In genomic region chr19:18322759-18323460, GRCh38 we compare ENCODE assay signal across 1 cellular context.
A peak's percentile ranks its signal among the peaks of the same experiment; 100 is the strongest.
TF ChIP-seq lines count a peak whose summit lies in the region.

LSM4 (minus strand) TSS chr19:18323076; CDS start chr19:18323020, 56 bp downstream.

TF ChIP-seq in HEK293, 187 proteins besides CTCF, POLR2A, EP300 and RAD21 (continued from another document):
- TF ChIP-seq ZNF664 (tag by site-specific recombination; IDR thresholded peaks at IDR 0.05): no peak
- no peak for TF ChIP-seq ZNF311 (tag by site-specific recombination; IDR thresholded peaks at IDR 0.05; ENCODE audit: borderline replicate concordance)
- TF ChIP-seq IKZF3 (tag by site-specific recombination; IDR thresholded peaks at IDR 0.05): no peak
- TF ChIP-seq PRDM6 (tag by site-specific recombination; IDR thresholded peaks at IDR 0.05): no peak
- no peak for TF ChIP-seq ZNF530 (tag by site-specific recombination; IDR thresholded peaks at IDR 0.05; ENCODE audit: low read depth)
- no peak for TF ChIP-seq ZSCAN4 (tag by site-specific recombination; IDR thresholded peaks at IDR 0.05)
- no peak for TF ChIP-seq ZNF354C (tag by site-specific recombination; IDR thresholded peaks at IDR 0.05; ENCODE audit: borderline replicate concordance, low read depth)
- TF ChIP-seq TRIM28 (IDR thresholded peaks at IDR 0.05; ENCODE audit: borderline replicate concordance, low read length): no peak
- TF ChIP-seq ZNF555 (tag by site-specific recombination; conservative IDR thresholded peaks at IDR 0.05): no peak
- TF ChIP-seq ZFP41 (tag by site-specific recombination; IDR thresholded peaks at IDR 0.05; ENCODE audit: borderline replicate concordance): no peak
- TF ChIP-seq ZNF610 (tag by site-specific recombination; IDR thresholded peaks at IDR 0.05; ENCODE audit: borderline replicate concordance): 0 out of 2 replicates have a peak, but pooled peaks have one; percentile 44
- no peak for TF ChIP-seq ZNF623 (tag by site-specific recombination; IDR thresholded peaks at IDR 0.05)
- TF ChIP-seq ZNF202 (tag by site-specific recombination; IDR thresholded peaks at IDR 0.05; ENCODE audit: borderline replicate concordance): no peak
- no peak for TF ChIP-seq ZNF701 (tag by site-specific recombination; IDR thresholded peaks at IDR 0.05)
- TF ChIP-seq EGR2 (tag by site-specific recombination; IDR thresholded peaks at IDR 0.05; ENCODE audit: low read depth): no peak
- TF ChIP-seq ZNF660 (tag by site-specific recombination; IDR thresholded peaks at IDR 0.05): no peak; the same call in 1 of the 2 replicates
- TF ChIP-seq HIC1 (tag by site-specific recombination; IDR thresholded peaks at IDR 0.05): no peak
- TF ChIP-seq INSM2 (tag by site-specific recombination; IDR thresholded peaks at IDR 0.05): no peak
- TF ChIP-seq MYNN (tag by site-specific recombination; IDR thresholded peaks at IDR 0.05; ENCODE audit: borderline replicate concordance): no peak
- TF ChIP-seq ZNF121 (tag by site-specific recombination; IDR thresholded peaks at IDR 0.05): no peak
- no peak for TF ChIP-seq HOXA7 (CRISPR knock-in tag; IDR thresholded peaks at IDR 0.05; ENCODE audit: borderline replicate concordance)
- no peak for TF ChIP-seq ZNF133 (tag by site-specific recombination; IDR thresholded peaks at IDR 0.05)
- no peak for TF ChIP-seq TCF7L2 (IDR thresholded peaks at IDR 0.05; ENCODE audit: borderline replicate concordance, low read depth, low read length)
- TF ChIP-seq ZNF776 (tag by site-specific recombination; IDR thresholded peaks at IDR 0.05; ENCODE audit: borderline replicate concordance): no peak
- no peak for TF ChIP-seq ZNF394 (tag by site-specific recombination; IDR thresholded peaks at IDR 0.05; ENCODE audit: borderline replicate concordance)
- TF ChIP-seq ZNF24 (tag by site-specific recombination; IDR thresholded peaks at IDR 0.05): no peak
- TF ChIP-seq PBX3 (CRISPR knock-in tag; IDR thresholded peaks at IDR 0.05): peak; percentile 96
- no peak for TF ChIP-seq HOXD13 (CRISPR knock-in tag; IDR thresholded peaks at IDR 0.05; ENCODE audit: borderline replicate concordance)
- TF ChIP-seq GLIS2 (tag by site-specific recombination; IDR thresholded peaks at IDR 0.05): no peak
- no peak for TF ChIP-seq MEIS1 (CRISPR knock-in tag; IDR thresholded peaks at IDR 0.05; ENCODE audit: borderline replicate concordance)
- TF ChIP-seq ZNF274 (IDR thresholded peaks at IDR 0.05; ENCODE audit: low read length): no peak
- TF ChIP-seq ZNF274 (tag by site-specific recombination; IDR thresholded peaks at IDR 0.05; ENCODE audit: borderline replicate concordance): no peak
- no peak for TF ChIP-seq FEZF1 (tag by site-specific recombination; IDR thresholded peaks at IDR 0.05)
- no peak for TF ChIP-seq ZBTB17 (tag by site-specific recombination; IDR thresholded peaks at IDR 0.05)
- peak; percentile 37; the same call in 1 of the 2 replicates for TF ChIP-seq ZNF629 (tag by site-specific recombination; IDR thresholded peaks at IDR 0.05)
- TF ChIP-seq ZNF747 (tag by site-specific recombination; IDR thresholded peaks at IDR 0.05): no peak
- TF ChIP-seq ZNF645 (tag by site-specific recombination; IDR thresholded peaks at IDR 0.05): no peak
- peak; percentile 85 for TF ChIP-seq ZBTB11 (tag by site-specific recombination; conservative IDR thresholded peaks at IDR 0.05; ENCODE audit: low read depth)
- TF ChIP-seq ZBTB20 (tag by site-specific recombination; IDR thresholded peaks at IDR 0.05): peak; percentile 18; the same call in 1 of the 2 replicates
- TF ChIP-seq ZSCAN23 (tag by site-specific recombination; IDR thresholded peaks at IDR 0.05): no peak
- no peak; the same call in 1 of the 2 replicates for TF ChIP-seq HOXC10 (CRISPR knock-in tag; IDR thresholded peaks at IDR 0.05)
- TF ChIP-seq ZNF416 (tag by site-specific recombination; IDR thresholded peaks at IDR 0.05): no peak
- no peak for TF ChIP-seq SCRT2 (tag by site-specific recombination; IDR thresholded peaks at IDR 0.05)
- TF ChIP-seq ZNF23 (tag by site-specific recombination; IDR thresholded peaks at IDR 0.05; ENCODE audit: borderline replicate concordance): no peak
- no peak for TF ChIP-seq ZBTB7A (tag by site-specific recombination; IDR thresholded peaks at IDR 0.05; ENCODE audit: low read depth)
- TF ChIP-seq ZNF324 (tag by site-specific recombination; IDR thresholded peaks at IDR 0.05): no peak
- TF ChIP-seq ZBTB8A (tag by site-specific recombination; IDR thresholded peaks at IDR 0.05): no peak
- no peak for TF ChIP-seq ZNF248 (tag by site-specific recombination; IDR thresholded peaks at IDR 0.05)
- peak; percentile 65; the same call in 1 of the 2 replicates for TF ChIP-seq ZNF561 (tag by site-specific recombination; IDR thresholded peaks at IDR 0.05; ENCODE audit: borderline replicate concordance)
- no peak; the same call in 1 of the 2 replicates for TF ChIP-seq YY2 (tag by site-specific recombination; IDR thresholded peaks at IDR 0.05)
